18 cellular contexts compared by ENCODE assay signal in the genomic region with DNA sequence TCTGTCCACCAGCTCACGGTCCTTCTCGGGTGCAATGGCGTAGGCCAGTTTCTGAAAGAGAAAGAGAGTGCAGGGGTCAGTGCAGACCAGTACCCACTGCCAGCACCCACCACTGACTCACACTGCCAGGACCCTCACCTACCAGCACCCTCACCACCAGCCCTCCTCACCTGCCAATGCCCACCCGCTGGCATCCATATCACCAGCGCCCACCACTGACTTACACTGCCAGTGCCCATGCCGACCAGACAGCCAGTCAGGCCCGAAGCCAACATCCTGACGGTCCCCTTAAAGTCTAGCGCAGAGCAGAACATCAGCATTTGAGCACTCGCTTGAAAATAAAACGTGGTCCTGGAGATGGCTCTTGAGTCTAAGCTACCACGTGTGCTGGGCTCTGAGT. TPM values are rescaled to one million over a fixed set of nuclear protein-coding genes. Genes with fewer than 3 reads are reported as not detected.
DNase-seq lines count a peak whose midpoint lies in the region; ATAC-seq, FAIRE-seq and TF ChIP-seq lines count a peak whose summit lies in the region.
"Had no signal": no experiment of that assay in that cellular context is flagged by ENCODE, and none has a peak within 500 bp of the region (broad histone marks: within the 10 kb centered on the region; RNA-seq: fewer than 3 reads in every experiment).

No MANE protein-coding gene starts in this region.

- POLR2A ChIA-PET in H1 (lab: Charles Lee; ENCODE audit: partially characterized antibody), result interaction anchor here (0.6 to 1.1 kb wide), 3 partner anchors 15 to 75 kb away, joined by 3 read pairs; partner anchors contain the start of gene CLPTM1L

- no peak overlapping the region for H3K27ac ChIP-seq in BLaER1 treated with 17β-estradiol and CSF1 and Interleukin-3, amounts not matched to agents 10 nM and 100 nM
- H3K27ac ChIP-seq in H1 (ENCODE audit: low read depth, low read length) (no peak overlapping the region), neuronal stem cell (replicated peaks; ENCODE audit: low read length) (no peak overlapping the region)
- H3K27ac ChIP-seq: C4-2B had no signal

- 85% methylated on average over 12 of the region's 12 CpGs; no CpG with 5 or more reads in 1 of the 2 experiments for WGBS in H1 (ENCODE audit: extremely low coverage in 1 of 2, insufficient coverage in 1 of 2, insufficient read length in 1 of 2, insufficient replicate concordance in 2 of 2, low coverage in 1 of 2, low lambda C conversion rate in 2 of 2, missing lambda C conversion rate in 1 of 2), 2 experiments
- no CpG with 5 or more reads among the region's 12 CpGs for WGBS in neuronal stem cell (ENCODE audit: extremely low coverage in 2 of 2, insufficient read length in 2 of 2, insufficient replicate concordance in 1 of 2), 2 donors

- no peak overlapping the region for H4K8ac ChIP-seq in H1 (ENCODE audit: extremely low read depth, insufficient read depth, low read length)
- no peak overlapping the region for H4K8ac ChIP-seq in neuronal stem cell (ENCODE audit: low read depth, low read length)

- no peak overlapping the region for H3K27ac Mint-ChIP-seq in type B pancreatic cell
- H3K27ac Mint-ChIP-seq: B cell; CD4-positive, alpha-beta memory T cell; IgD-negative memory B cell had no signal

- H2BK15ac ChIP-seq in H1 (ENCODE audit: low read length), result no peak overlapping the region
- no peak overlapping the region for H2BK15ac ChIP-seq in neuronal stem cell (ENCODE audit: low read length)

- no peak overlapping the region for H3K23ac ChIP-seq in H1 (ENCODE audit: insufficient read length)
- H3K23ac ChIP-seq in neuronal stem cell (ENCODE audit: low read depth, low read length, poor library complexity), result no peak overlapping the region

- intact Hi-C loops in left cardiac atrium (cut with DNase I), result no loop called here
- intact Hi-C loops in Right ventricle myocardium superior (cut with DNase I), result no loop called here

- no peaks in the 10 kb centered on the region for H3K23me2 ChIP-seq in H1 (ENCODE audit: low read depth, low read length)

- no peak for FAIRE-seq in H1 (lab: Jason Lieb, UNC)
- FAIRE-seq: HepG2 had no signal

- H3K56ac ChIP-seq in H1 (replicated peaks; ENCODE audit: insufficient read length, low read depth, low read length), result no peak overlapping the region

- H3K18ac ChIP-seq in H1 (ENCODE audit: extremely low read depth, low read length), result no peak overlapping the region
- H3K18ac ChIP-seq in neuronal stem cell (ENCODE audit: low read length), result no peak overlapping the region

- H3K9me3 Mint-ChIP-seq in type B pancreatic cell, result no peaks in the 10 kb centered on the region

- no peak overlapping the region for H4K91ac ChIP-seq in H1 (replicated peaks; ENCODE audit: insufficient read length, low read length)
- H4K91ac ChIP-seq in neuronal stem cell (ENCODE audit: low read depth, low read length, poor library complexity), result no peak overlapping the region

- no peak overlapping the region for H2BK5ac ChIP-seq in H1 (ENCODE audit: low read depth, low read length)
- peak overlapping the region; percentile 5 for H2BK5ac ChIP-seq in neuronal stem cell (ENCODE audit: low read length)

- no peak overlapping the region for H2AFZ ChIP-seq in H1 (ENCODE audit: low read length)
- no peak overlapping the region for H2AFZ ChIP-seq in neuronal stem cell (ENCODE audit: low read length)

- H2AK5ac ChIP-seq in H1 (ENCODE audit: low read depth, low read length), result no peak overlapping the region
- no peak overlapping the region for H2AK5ac ChIP-seq in neuronal stem cell (ENCODE audit: low read depth, low read length)

- no peak overlapping the region for H2BK120ac ChIP-seq in H1 (replicated peaks; ENCODE audit: low read depth, low read length)
- no peak overlapping the region for H2BK120ac ChIP-seq in neuronal stem cell (ENCODE audit: low read depth, low read length)

- H3K4ac ChIP-seq in H1 (replicated peaks; ENCODE audit: insufficient read length, low read depth, low read length) (no peak overlapping the region), neuronal stem cell (ENCODE audit: low read length) (no peak overlapping the region)

- H2BK20ac ChIP-seq in H1 (ENCODE audit: low read length), result no peak overlapping the region

- TF ChIP-seq CTCF in H1 (IDR thresholded peaks at IDR 0.05; ENCODE audit: control extremely low read depth in 1 of 3, insufficient read depth in 1 of 3, low read depth in 1 of 3, low read length in 3 of 3) (no peak), type B pancreatic cell (conservative IDR thresholded peaks at IDR 0.05) (no peak)

- CTCF ChIA-PET in H1 (lab: Charles Lee; ENCODE audit: partially characterized antibody), result interaction anchor here (0.6 to 2.5 kb wide), 5 partner anchors 21 to 244 kb away, joined by 3 to 7 read pairs (median 4); no protein-coding TSS in a partner anchor

- H4K5ac ChIP-seq in H1 (ENCODE audit: insufficient read length, low read depth, low read length), result no peak overlapping the region

- no peaks in the 10 kb centered on the region for H3K4me1 Mint-ChIP-seq in type B pancreatic cell (ENCODE audit: unreplicated experiment)
- H3K4me1 Mint-ChIP-seq: B cell; CD4-positive, alpha-beta memory T cell; IgD-negative memory B cell had no signal

- peaks cover 0 to 7% (median 0%) of the 10 kb centered on the region in 11 experiments; a peak in 3 of 22 replicates for H3K9me3 ChIP-seq in BLaER1 treated with 17β-estradiol and CSF1 and Interleukin-3, amounts not matched to agents 10 nM and 100 nM (replicated peaks in 1 of 11)
- no peaks in the 10 kb centered on the region for H3K9me3 ChIP-seq in H1 (ENCODE audit: insufficient read depth in 2 of 2, low read depth in 1 of 2, low read length in 1 of 2)
- peaks cover 0 to 7% of the 10 kb centered on the region in 2 donors for H3K9me3 ChIP-seq in neuronal stem cell (replicated peaks in 1 of 2; ENCODE audit: control insufficient read depth in 2 of 2, insufficient read depth in 1 of 2, low read depth in 1 of 2, low read length in 2 of 2)
- H3K9me3 ChIP-seq: HAP-1 had no signal

- peaks cover 56% of the 10 kb centered on the region for H3K27me3 Mint-ChIP-seq in type B pancreatic cell

- TF ChIP-seq RAD21 in H1 (IDR thresholded peaks at IDR 0.05 in 1 of 2, conservative IDR thresholded peaks at IDR 0.05 in 1 of 2; ENCODE audit: low read depth in 2 of 2, low read length in 2 of 2), result no peak

- H3K4me2 ChIP-seq in BLaER1 treated with 17β-estradiol and CSF1 and Interleukin-3, amounts not matched to agents 10 nM and 100 nM, result peak overlapping the region in 9 of 11 experiments; percentile 37 to 94 (median 82); a peak in 16 of 22 replicates
- no peak overlapping the region for H3K4me2 ChIP-seq in H1 (ENCODE audit: insufficient read depth in 1 of 2, low read depth in 2 of 2, low read length in 2 of 2)
- H3K4me2 ChIP-seq in neuronal stem cell (ENCODE audit: insufficient read depth, low read length, poor library complexity, severe bottlenecking), result no peak overlapping the region

- peak; percentile 11 for DNase-seq in left cardiac atrium
- no peak for DNase-seq in Right ventricle myocardium superior
- DNase-seq in H1 (ENCODE audit: low read depth in 1 of 2, low spot score in 2 of 2), result no peak
- no peak for DNase-seq in neuronal stem cell (ENCODE audit: low spot score)
- DNase-seq in pons (ENCODE audit: low spot score), result no peak
- DNase-seq in type B pancreatic cell (ENCODE audit: extremely low spot score, unreplicated experiment), result no peak
- DNase-seq: 8988T; Calu3; CD4-positive, alpha-beta memory T cell; GF-D8 had no signal

- no peaks in the 10 kb centered on the region for H3K36me3 ChIP-seq in BLaER1 treated with 17β-estradiol and CSF1 and Interleukin-3, amounts not matched to agents 10 nM and 100 nM
- H3K36me3 ChIP-seq in H1 (ENCODE audit: control insufficient read depth in 2 of 4, insufficient read depth in 4 of 4, low read length in 3 of 4) (no peaks in the 10 kb centered on the region), neuronal stem cell (replicated peaks in 1 of 2; ENCODE audit: control insufficient read depth in 2 of 2, insufficient read depth in 2 of 2, low read length in 2 of 2) (no peaks in the 10 kb centered on the region)
- H3K36me3 ChIP-seq: HAP-1 had no signal

- ATAC-seq in left cardiac atrium, result no peak
- no peak for ATAC-seq in Right ventricle myocardium superior (ENCODE audit: poor library complexity)
- no peak for ATAC-seq in GM21360 (IDR thresholded peaks at IDR 0.05; ENCODE audit: unreplicated experiment)

- H3K14ac ChIP-seq in H1 (ENCODE audit: insufficient read length) (no peak overlapping the region), neuronal stem cell (ENCODE audit: low read length) (peak overlapping the region; percentile 84)

- no peaks in the 10 kb centered on the region for H3K36me3 Mint-ChIP-seq in type B pancreatic cell
- H3K36me3 Mint-ChIP-seq: CD4-positive, alpha-beta memory T cell had no signal

- peaks cover 0 to 8% (median 0%) of the 10 kb centered on the region in 11 experiments; a peak in 1 of 22 replicates for H3K27me3 ChIP-seq in BLaER1 treated with 17β-estradiol and CSF1 and Interleukin-3, amounts not matched to agents 10 nM and 100 nM
- H3K27me3 ChIP-seq in H1 (replicated peaks in 1 of 4; ENCODE audit: control insufficient read depth in 3 of 4, extremely low read depth in 1 of 4, insufficient read depth in 3 of 4, low read length in 3 of 4), result no peaks in the 10 kb centered on the region; a peak in 1 of 7 replicates
- H3K27me3 ChIP-seq in neuronal stem cell (ENCODE audit: control insufficient read depth in 3 of 3, insufficient read depth in 3 of 3, low read depth in 1 of 3, low read length in 3 of 3), result peaks cover 0 to 44% (median 0%) of the 10 kb centered on the region in 3 experiments

- H2BK12ac ChIP-seq in H1 (ENCODE audit: low read depth, low read length), result peak overlapping the region; percentile 17; the same call in 1 of the 2 replicates
- no peak overlapping the region for H2BK12ac ChIP-seq in neuronal stem cell (ENCODE audit: low read length)

- TF ChIP-seq EP300 in H1 (IDR thresholded peaks at IDR 0.05; ENCODE audit: borderline replicate concordance in 1 of 2, low read depth in 2 of 2, low read length in 2 of 2), result no peak

- H3K9ac ChIP-seq in BLaER1 treated with 17β-estradiol and CSF1 and Interleukin-3, amounts not matched to agents 10 nM and 100 nM, result no peak overlapping the region
- H3K9ac ChIP-seq in H1 (replicated peaks in 1 of 4; ENCODE audit: extremely low read depth in 1 of 4, low read depth in 3 of 4, low read length in 3 of 4) (no peak overlapping the region), neuronal stem cell (ENCODE audit: low read depth, low read length, poor library complexity) (peak overlapping the region; percentile 21)

- H3K79me2 ChIP-seq in H1 (ENCODE audit: control insufficient read depth in 1 of 2, insufficient read depth in 2 of 2, low read length in 2 of 2), result no peaks in the 10 kb centered on the region

- TF ChIP-seq POLR2A in H1 (IDR thresholded peaks at IDR 0.05; ENCODE audit: control extremely low read depth in 1 of 2, low read depth in 2 of 2, low read length in 2 of 2), result no peak

- no peak overlapping the region for H3K4me3 ChIP-seq in BLaER1 treated with 17β-estradiol and CSF1 and Interleukin-3, amounts not matched to agents 10 nM and 100 nM
- H3K4me3 ChIP-seq in H1 (ENCODE audit: extremely low read depth in 1 of 4, insufficient read depth in 2 of 4, low read depth in 3 of 4, low read length in 4 of 4) (no peak overlapping the region), neuronal stem cell (ENCODE audit: low read length in 2 of 2) (no peak overlapping the region)
- H3K4me3 ChIP-seq: HAP-1 had no signal

- peaks cover 0 to 32% (median 30%) of the 10 kb centered on the region in 10 experiments; a peak in 16 of 20 replicates for H3K4me1 ChIP-seq in BLaER1 treated with 17β-estradiol and CSF1 and Interleukin-3, amounts not matched to agents 10 nM and 100 nM
- H3K4me1 ChIP-seq in H1 (replicated peaks in 1 of 4; ENCODE audit: control insufficient read depth in 3 of 4, insufficient read depth in 4 of 4, low read length in 3 of 4), result peaks cover 0 to 2% (median 0%) of the 10 kb centered on the region in 4 experiments; a peak in 3 of 7 replicates
- H3K4me1 ChIP-seq in neuronal stem cell (ENCODE audit: control insufficient read depth in 2 of 2, insufficient read depth in 1 of 2, low read depth in 1 of 2, low read length in 2 of 2), result no peaks in the 10 kb centered on the region
- H3K4me1 ChIP-seq: HAP-1 had no signal

- H3K79me1 ChIP-seq in H1 (ENCODE audit: low read depth, low read length) (no peaks in the 10 kb centered on the region), neuronal stem cell (ENCODE audit: low read depth, low read length) (peaks cover 2% of the 10 kb centered on the region)

- H3K4me3 Mint-ChIP-seq in type B pancreatic cell, result no peak overlapping the region
- H3K4me3 Mint-ChIP-seq: B cell; CD4-positive, alpha-beta memory T cell; IgD-negative memory B cell had no signal

- H4K20me1 ChIP-seq in BLaER1 treated with 17β-estradiol and CSF1 and Interleukin-3, amounts not matched to agents 10 nM and 100 nM, result peaks cover 0 to 30% (median 0%) of the 10 kb centered on the region in 11 experiments; a peak in 4 of 22 replicates
- H4K20me1 ChIP-seq in H1 (replicated peaks in 1 of 2; ENCODE audit: control insufficient read depth in 1 of 2, insufficient read depth in 2 of 2, low read length in 2 of 2), result peaks cover 0 to 5% of the 10 kb centered on the region in 2 experiments

RNA-seq across cellular contexts. Expression of gene SLC6A3, which starts 44.3 kb away (rescaled TPM):
- under 1 TPM in 1 of 2 donors, not detected in 1; 0.06 TPM for total RNA-seq in left cardiac atrium
- not detected for total RNA-seq in Right ventricle myocardium superior
- 0.46 and 0.48 TPM in 2 replicates for total RNA-seq in H1 (2021; fragmentation: NEBNext Ultra II Directional; extraction: Animal tissue kit (Norgen Biotek cat#: 25700))
- polyA plus RNA-seq in H1 (2011; rRNA removed), result 0.86 and 0.91 TPM in 2 replicates
- polyA plus RNA-seq in H1 (2011; cell fraction: cytosol; rRNA removed), result 0.57 TPM
- 1.9 TPM for polyA plus RNA-seq in H1 (2011; cell fraction: nucleus; rRNA removed)
- 0.55 to 0.88 TPM (median 0.75 TPM) in 4 replicates for polyA plus RNA-seq in H1 (2012, experiment 1 of 2)
- polyA plus RNA-seq in H1 (2012, experiment 2 of 2), result 0.58 TPM
- 0.77 TPM for polyA plus RNA-seq in H1 (2013, experiment 1 of 2)
- polyA plus RNA-seq in H1 (2013, experiment 2 of 2), result 0.94 TPM
- polyA minus RNA-seq in H1 (2011; rRNA and poly(A)+ RNA removed), result 1.0 and 1.1 TPM in 2 replicates
- 0.44 TPM for polyA minus RNA-seq in H1 (2011; cell fraction: cytosol; rRNA and poly(A)+ RNA removed)
- 0.50 TPM for polyA minus RNA-seq in H1 (2011; cell fraction: nucleus; rRNA and poly(A)+ RNA removed)
- 0.26 TPM for polyA plus RNA-seq in neuronal stem cell (2013, experiment 1 of 2)
- polyA plus RNA-seq in neuronal stem cell (2013, experiment 2 of 2), result 0.15 TPM
- total RNA-seq in type B pancreatic cell (ENCODE audit: low replicate concordance), result 0.19 TPM in 2 replicates
- total RNA-seq: Calu3; CD4-positive, alpha-beta memory T cell; H4; HepG2 had no signal
- polyA plus RNA-seq: CD4-positive, alpha-beta memory T cell; IgD-negative memory B cell had no signal

RNA-seq across cellular contexts. Expression of gene CLPTM1L, which starts 56.0 kb away (rescaled TPM):
- 10 to 100 TPM; 46.6 to 51.7 TPM for total RNA-seq in left cardiac atrium
- total RNA-seq in Right ventricle myocardium superior, result 30.4 TPM
- 102 and 109 TPM in 2 replicates for total RNA-seq in H1 (2021; fragmentation: NEBNext Ultra II Directional; extraction: Animal tissue kit (Norgen Biotek cat#: 25700))
- polyA plus RNA-seq in H1 (2011; rRNA removed), result 119 and 122 TPM in 2 replicates
- 110 TPM for polyA plus RNA-seq in H1 (2011; cell fraction: cytosol; rRNA removed)
- polyA plus RNA-seq in H1 (2011; cell fraction: nucleus; rRNA removed), result 138 TPM
- 78.3 to 114 TPM (median 89.5 TPM) in 4 replicates for polyA plus RNA-seq in H1 (2012, experiment 1 of 2)
- 134 TPM for polyA plus RNA-seq in H1 (2012, experiment 2 of 2)
- 79.2 TPM for polyA plus RNA-seq in H1 (2013, experiment 1 of 2)
- polyA plus RNA-seq in H1 (2013, experiment 2 of 2), result 82.6 TPM
- polyA minus RNA-seq in H1 (2011; rRNA and poly(A)+ RNA removed), result 97.1 and 170 TPM in 2 replicates
- 66.9 TPM for polyA minus RNA-seq in H1 (2011; cell fraction: cytosol; rRNA and poly(A)+ RNA removed)
- 56.8 TPM for polyA minus RNA-seq in H1 (2011; cell fraction: nucleus; rRNA and poly(A)+ RNA removed)
- 49.2 TPM for polyA plus RNA-seq in neuronal stem cell (2013, experiment 1 of 2)
- polyA plus RNA-seq in neuronal stem cell (2013, experiment 2 of 2), result 50.1 TPM
- total RNA-seq in type B pancreatic cell (ENCODE audit: low replicate concordance), result 84.8 and 90.1 TPM in 2 replicates

Comparison
In these comparisons a context has a peak if more than half of its experiments do, and no peak if none do; other contexts are left out.
1. H3K4me2 ChIP-seq: peak in BLaER1 treated with 17β-estradiol and CSF1 and Interleukin-3, amounts not matched to agents 10 nM and 100 nM (9 of 11); none in H1 (0 of 2) and neuronal stem cell (single experiment).